3 cellular contexts compared by ENCODE assay signal in genomic region chr11:67264260-67264659, GRCh38.
A peak's percentile ranks its signal among the peaks of the same experiment; 100 is the strongest.
TF ChIP-seq lines count a peak whose summit lies in the region.

No MANE protein-coding gene starts in this region.

TF ChIP-seq in SK-N-SH treated with all-trans-retinoic acid at 6 μM for 48 hours, 23 proteins besides CTCF, POLR2A, EP300 and RAD21:
- peak; percentile 93 for TF ChIP-seq ZFP3 (CRISPR knock-in tag; IDR thresholded peaks at IDR 0.05)
- TF ChIP-seq TCF4 (CRISPR knock-in tag; IDR thresholded peaks at IDR 0.05; ENCODE audit: borderline replicate concordance) = no peak

TF ChIP-seq in SK-N-SH, 30 proteins besides CTCF, POLR2A, EP300 and RAD21:
- TF ChIP-seq REST (IDR thresholded peaks at IDR 0.05; ENCODE audit: low read depth, low read length) (no peak), IRF3 (IDR thresholded peaks at IDR 0.05; ENCODE audit: low read depth, low read length) (no peak), CHD2 (IDR thresholded peaks at IDR 0.05; ENCODE audit: low read length, partially characterized antibody) (no peak), MEF2A (IDR thresholded peaks at IDR 0.05; ENCODE audit: borderline replicate concordance, low read depth) (no peak), ELF1 (IDR thresholded peaks at IDR 0.05) (no peak), NRF1 (IDR thresholded peaks at IDR 0.05; ENCODE audit: low read depth, low read length) (no peak), TCF12 (IDR thresholded peaks at IDR 0.05) (no peak), TEAD4 (IDR thresholded peaks at IDR 0.05; ENCODE audit: borderline replicate concordance, insufficient read depth) (no peak)
TF ChIP-seq in SK-N-SH: peak in this region for 0.

TF ChIP-seq in K562, 482 proteins besides CTCF, POLR2A, EP300 and RAD21:
- TF ChIP-seq CC2D1A (IDR thresholded peaks at IDR 0.05) = no peak
- no peak for TF ChIP-seq RFX7 (CRISPR knock-in tag; IDR thresholded peaks at IDR 0.05)
- no peak for TF ChIP-seq FUS (optimal IDR thresholded peaks at IDR 0.05; ENCODE audit: low read depth, low read length)
- no peak for TF ChIP-seq ZNF24 (IDR thresholded peaks at IDR 0.05)
- peak; percentile 86 for TF ChIP-seq ZFP36 (IDR thresholded peaks at IDR 0.05; ENCODE audit: low read depth, low read length, partially characterized antibody)
- no peak for TF ChIP-seq BRCA1 (IDR thresholded peaks at IDR 0.05)
- no peak for TF ChIP-seq BRCA1 (CRISPR knock-in tag; IDR thresholded peaks at IDR 0.05)
- no peak for TF ChIP-seq HIVEP1 (CRISPR knock-in tag; IDR thresholded peaks at IDR 0.05)
- no peak for TF ChIP-seq TAF9B (IDR thresholded peaks at IDR 0.05; ENCODE audit: partially characterized antibody)
